ENCODE assay signal across 1 cellular context in the genomic region with DNA sequence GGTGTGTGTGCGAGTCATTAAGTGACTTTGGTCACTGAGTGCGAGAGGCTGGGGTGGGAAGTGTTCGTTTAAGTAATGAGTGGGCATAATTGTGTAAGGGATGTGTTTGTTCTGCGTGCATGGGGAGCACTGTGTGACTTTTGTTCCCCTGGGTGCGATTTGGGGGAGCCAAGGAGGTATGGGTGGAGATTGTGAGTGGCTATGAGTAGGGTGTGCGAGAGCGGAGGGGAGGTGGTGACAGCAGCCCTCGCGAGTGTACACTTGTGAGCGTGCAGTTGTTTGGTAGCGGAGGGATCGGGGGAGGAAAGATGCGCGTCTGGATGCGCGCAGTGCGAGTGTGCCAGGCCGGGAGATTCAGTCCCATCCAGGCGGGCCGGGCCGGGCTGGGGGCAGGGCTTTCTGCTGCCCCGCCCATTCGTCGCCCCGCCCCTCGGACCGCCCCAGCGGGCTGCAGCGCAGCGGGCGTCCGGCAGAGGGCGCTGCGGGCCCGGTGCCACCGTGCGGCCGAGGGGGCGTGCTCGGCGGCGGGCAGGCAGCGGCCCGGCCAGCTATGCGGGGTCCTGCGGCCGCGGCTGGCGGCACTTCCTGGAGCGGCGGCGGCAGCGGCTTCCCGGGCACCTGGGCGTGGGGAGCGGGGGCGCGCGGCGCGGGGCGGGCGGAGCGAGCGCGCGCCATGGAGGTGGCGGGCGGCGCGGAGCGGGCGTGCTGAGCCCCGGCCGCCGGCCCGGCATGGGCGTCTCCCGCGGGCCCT.
TF ChIP-seq lines count a peak whose summit lies in the region.

A gene with protein sequence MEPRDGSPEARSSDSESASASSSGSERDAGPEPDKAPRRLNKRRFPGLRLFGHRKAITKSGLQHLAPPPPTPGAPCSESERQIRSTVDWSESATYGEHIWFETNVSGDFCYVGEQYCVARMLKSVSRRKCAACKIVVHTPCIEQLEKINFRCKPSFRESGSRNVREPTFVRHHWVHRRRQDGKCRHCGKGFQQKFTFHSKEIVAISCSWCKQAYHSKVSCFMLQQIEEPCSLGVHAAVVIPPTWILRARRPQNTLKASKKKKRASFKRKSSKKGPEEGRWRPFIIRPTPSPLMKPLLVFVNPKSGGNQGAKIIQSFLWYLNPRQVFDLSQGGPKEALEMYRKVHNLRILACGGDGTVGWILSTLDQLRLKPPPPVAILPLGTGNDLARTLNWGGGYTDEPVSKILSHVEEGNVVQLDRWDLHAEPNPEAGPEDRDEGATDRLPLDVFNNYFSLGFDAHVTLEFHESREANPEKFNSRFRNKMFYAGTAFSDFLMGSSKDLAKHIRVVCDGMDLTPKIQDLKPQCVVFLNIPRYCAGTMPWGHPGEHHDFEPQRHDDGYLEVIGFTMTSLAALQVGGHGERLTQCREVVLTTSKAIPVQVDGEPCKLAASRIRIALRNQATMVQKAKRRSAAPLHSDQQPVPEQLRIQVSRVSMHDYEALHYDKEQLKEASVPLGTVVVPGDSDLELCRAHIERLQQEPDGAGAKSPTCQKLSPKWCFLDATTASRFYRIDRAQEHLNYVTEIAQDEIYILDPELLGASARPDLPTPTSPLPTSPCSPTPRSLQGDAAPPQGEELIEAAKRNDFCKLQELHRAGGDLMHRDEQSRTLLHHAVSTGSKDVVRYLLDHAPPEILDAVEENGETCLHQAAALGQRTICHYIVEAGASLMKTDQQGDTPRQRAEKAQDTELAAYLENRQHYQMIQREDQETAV (plus strand): TSS at position 578 of the 751 bp plus-strand sequence. CDS start 197 bp downstream, outside the sequence.

TF ChIP-seq in HepG2, 621 proteins besides CTCF, POLR2A, EP300 and RAD21 (continued from another document):
- TF ChIP-seq CBX1 (IDR thresholded peaks at IDR 0.05; ENCODE audit: low read depth) = no peak
- TF ChIP-seq STAG1 (CRISPR knock-in tag; IDR thresholded peaks at IDR 0.05) = peak; percentile 40
- TF ChIP-seq, protein P1, sequence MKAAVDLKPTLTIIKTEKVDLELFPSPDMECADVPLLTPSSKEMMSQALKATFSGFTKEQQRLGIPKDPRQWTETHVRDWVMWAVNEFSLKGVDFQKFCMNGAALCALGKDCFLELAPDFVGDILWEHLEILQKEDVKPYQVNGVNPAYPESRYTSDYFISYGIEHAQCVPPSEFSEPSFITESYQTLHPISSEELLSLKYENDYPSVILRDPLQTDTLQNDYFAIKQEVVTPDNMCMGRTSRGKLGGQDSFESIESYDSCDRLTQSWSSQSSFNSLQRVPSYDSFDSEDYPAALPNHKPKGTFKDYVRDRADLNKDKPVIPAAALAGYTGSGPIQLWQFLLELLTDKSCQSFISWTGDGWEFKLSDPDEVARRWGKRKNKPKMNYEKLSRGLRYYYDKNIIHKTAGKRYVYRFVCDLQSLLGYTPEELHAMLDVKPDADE (CRISPR knock-in tag; IDR thresholded peaks at IDR 0.05) = no peak
- no peak for TF ChIP-seq MEIS1 (CRISPR knock-in tag; IDR thresholded peaks at IDR 0.05; ENCODE audit: borderline replicate concordance)
- TF ChIP-seq, protein P2, sequence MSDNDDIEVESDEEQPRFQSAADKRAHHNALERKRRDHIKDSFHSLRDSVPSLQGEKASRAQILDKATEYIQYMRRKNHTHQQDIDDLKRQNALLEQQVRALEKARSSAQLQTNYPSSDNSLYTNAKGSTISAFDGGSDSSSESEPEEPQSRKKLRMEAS (IDR thresholded peaks at IDR 0.05) = peak; percentile 58; the same call in 1 of the 2 replicates
- TF ChIP-seq PHF20 (CRISPR knock-in tag; IDR thresholded peaks at IDR 0.05) = no peak
- TF ChIP-seq, protein P3, sequence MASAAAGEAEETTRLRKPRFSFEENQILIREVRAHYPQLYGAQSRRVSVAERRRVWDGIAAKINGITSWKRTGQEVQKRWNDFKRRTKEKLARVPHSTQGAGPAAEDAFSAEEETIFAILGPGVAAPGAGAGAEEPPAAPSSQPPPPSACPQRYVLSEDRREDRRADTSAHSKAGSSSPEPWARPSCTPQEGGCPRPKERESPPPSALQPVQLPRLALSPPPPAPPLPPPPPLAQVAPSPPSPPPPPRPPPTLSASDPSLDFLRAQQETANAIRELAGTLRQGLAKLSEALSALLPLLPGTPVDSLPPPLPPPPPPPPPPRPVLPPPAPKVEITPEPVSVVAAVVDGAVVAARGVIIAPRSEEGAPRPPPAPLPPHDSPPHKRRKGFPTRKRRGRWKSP (CRISPR knock-in tag; IDR thresholded peaks at IDR 0.05) = no peak
- TF ChIP-seq ZNF549 (CRISPR knock-in tag; IDR thresholded peaks at IDR 0.05) = no peak
- TF ChIP-seq, protein P4, sequence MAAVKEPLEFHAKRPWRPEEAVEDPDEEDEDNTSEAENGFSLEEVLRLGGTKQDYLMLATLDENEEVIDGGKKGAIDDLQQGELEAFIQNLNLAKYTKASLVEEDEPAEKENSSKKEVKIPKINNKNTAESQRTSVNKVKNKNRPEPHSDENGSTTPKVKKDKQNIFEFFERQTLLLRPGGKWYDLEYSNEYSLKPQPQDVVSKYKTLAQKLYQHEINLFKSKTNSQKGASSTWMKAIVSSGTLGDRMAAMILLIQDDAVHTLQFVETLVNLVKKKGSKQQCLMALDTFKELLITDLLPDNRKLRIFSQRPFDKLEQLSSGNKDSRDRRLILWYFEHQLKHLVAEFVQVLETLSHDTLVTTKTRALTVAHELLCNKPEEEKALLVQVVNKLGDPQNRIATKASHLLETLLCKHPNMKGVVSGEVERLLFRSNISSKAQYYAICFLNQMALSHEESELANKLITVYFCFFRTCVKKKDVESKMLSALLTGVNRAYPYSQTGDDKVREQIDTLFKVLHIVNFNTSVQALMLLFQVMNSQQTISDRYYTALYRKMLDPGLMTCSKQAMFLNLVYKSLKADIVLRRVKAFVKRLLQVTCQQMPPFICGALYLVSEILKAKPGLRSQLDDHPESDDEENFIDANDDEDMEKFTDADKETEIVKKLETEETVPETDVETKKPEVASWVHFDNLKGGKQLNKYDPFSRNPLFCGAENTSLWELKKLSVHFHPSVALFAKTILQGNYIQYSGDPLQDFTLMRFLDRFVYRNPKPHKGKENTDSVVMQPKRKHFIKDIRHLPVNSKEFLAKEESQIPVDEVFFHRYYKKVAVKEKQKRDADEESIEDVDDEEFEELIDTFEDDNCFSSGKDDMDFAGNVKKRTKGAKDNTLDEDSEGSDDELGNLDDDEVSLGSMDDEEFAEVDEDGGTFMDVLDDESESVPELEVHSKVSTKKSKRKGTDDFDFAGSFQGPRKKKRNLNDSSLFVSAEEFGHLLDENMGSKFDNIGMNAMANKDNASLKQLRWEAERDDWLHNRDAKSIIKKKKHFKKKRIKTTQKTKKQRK (IDR thresholded peaks at IDR 0.05; ENCODE audit: low read length) = no peak
- TF ChIP-seq ZNF446 (CRISPR knock-in tag; IDR thresholded peaks at IDR 0.05) = no peak
- peak; percentile 97 for TF ChIP-seq ZNF335 (CRISPR knock-in tag; IDR thresholded peaks at IDR 0.05)
- no peak for TF ChIP-seq SP1 (IDR thresholded peaks at IDR 0.05)
- peak; percentile 78 for TF ChIP-seq SP1 (CRISPR knock-in tag; IDR thresholded peaks at IDR 0.05)
- TF ChIP-seq ZFY (CRISPR knock-in tag; IDR thresholded peaks at IDR 0.05) = peak; percentile 57; the same call in 1 of the 2 replicates
- no peak for TF ChIP-seq ZNF205 (CRISPR knock-in tag; IDR thresholded peaks at IDR 0.05)
- TF ChIP-seq ZNF333 (CRISPR knock-in tag; IDR thresholded peaks at IDR 0.05; ENCODE audit: borderline replicate concordance) = no peak
- TF ChIP-seq, protein P5, sequence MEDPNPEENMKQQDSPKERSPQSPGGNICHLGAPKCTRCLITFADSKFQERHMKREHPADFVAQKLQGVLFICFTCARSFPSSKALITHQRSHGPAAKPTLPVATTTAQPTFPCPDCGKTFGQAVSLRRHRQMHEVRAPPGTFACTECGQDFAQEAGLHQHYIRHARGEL (CRISPR knock-in tag; IDR thresholded peaks at IDR 0.05) = no peak
- TF ChIP-seq KDM4B (CRISPR knock-in tag; IDR thresholded peaks at IDR 0.05) = no peak
- TF ChIP-seq, protein P6, sequence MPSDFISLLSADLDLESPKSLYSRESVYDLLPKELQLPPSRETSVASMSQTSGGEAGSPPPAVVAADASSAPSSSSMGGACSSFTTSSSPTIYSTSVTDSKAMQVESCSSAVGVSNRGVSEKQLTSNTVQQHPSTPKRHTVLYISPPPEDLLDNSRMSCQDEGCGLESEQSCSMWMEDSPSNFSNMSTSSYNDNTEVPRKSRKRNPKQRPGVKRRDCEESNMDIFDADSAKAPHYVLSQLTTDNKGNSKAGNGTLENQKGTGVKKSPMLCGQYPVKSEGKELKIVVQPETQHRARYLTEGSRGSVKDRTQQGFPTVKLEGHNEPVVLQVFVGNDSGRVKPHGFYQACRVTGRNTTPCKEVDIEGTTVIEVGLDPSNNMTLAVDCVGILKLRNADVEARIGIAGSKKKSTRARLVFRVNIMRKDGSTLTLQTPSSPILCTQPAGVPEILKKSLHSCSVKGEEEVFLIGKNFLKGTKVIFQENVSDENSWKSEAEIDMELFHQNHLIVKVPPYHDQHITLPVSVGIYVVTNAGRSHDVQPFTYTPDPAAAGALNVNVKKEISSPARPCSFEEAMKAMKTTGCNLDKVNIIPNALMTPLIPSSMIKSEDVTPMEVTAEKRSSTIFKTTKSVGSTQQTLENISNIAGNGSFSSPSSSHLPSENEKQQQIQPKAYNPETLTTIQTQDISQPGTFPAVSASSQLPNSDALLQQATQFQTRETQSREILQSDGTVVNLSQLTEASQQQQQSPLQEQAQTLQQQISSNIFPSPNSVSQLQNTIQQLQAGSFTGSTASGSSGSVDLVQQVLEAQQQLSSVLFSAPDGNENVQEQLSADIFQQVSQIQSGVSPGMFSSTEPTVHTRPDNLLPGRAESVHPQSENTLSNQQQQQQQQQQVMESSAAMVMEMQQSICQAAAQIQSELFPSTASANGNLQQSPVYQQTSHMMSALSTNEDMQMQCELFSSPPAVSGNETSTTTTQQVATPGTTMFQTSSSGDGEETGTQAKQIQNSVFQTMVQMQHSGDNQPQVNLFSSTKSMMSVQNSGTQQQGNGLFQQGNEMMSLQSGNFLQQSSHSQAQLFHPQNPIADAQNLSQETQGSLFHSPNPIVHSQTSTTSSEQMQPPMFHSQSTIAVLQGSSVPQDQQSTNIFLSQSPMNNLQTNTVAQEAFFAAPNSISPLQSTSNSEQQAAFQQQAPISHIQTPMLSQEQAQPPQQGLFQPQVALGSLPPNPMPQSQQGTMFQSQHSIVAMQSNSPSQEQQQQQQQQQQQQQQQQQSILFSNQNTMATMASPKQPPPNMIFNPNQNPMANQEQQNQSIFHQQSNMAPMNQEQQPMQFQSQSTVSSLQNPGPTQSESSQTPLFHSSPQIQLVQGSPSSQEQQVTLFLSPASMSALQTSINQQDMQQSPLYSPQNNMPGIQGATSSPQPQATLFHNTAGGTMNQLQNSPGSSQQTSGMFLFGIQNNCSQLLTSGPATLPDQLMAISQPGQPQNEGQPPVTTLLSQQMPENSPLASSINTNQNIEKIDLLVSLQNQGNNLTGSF (CRISPR knock-in tag; IDR thresholded peaks at IDR 0.05) = no peak
- TF ChIP-seq ZNF235 (CRISPR knock-in tag; IDR thresholded peaks at IDR 0.05; ENCODE audit: borderline replicate concordance) = no peak
